9 cellular contexts compared by ENCODE assay signal in the genomic region with DNA sequence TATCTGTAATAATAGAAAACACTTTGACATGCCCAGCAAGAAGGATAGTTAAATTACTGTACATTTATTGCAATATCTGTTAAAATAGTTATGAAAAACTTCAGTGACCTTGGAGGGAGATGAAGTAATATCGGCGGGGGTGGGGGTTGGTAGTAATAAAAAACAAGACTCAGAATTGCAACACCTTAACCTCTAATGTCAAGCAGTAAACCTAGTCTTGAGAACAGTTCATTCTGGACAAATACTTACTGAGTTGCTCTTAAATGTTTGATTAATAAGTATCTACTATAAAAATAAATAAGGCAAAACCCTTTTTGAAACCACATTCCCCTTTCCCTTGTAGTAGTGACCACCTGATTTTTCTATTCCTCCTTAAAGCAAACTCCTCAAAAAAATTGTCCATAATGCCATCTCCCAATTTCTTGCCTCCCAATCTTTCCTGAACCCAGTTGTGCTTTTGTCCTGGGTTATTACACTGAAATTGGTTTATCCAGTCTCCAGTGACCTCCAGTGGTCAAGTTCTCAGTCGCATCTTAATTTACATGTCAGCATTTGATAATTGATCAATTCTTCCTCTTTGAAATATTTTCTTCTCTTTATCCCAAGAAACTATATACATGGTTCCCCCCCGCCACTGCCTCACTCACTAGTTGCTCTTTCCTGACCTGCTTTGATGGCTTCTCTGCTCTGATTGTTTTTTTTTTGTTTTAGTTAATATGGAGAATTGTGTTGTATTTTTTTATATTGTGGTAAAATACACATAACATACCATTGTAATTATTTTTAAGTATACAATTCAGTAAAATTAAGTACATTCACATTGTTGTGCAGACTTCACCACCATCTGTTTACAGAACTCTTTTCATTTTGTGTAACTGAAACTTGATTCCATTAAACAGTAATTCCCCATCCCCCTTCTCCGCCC. TPM values are rescaled to one million over a fixed set of nuclear protein-coding genes. Genes with fewer than 3 reads are reported as not detected.
DNase-seq lines count a peak whose midpoint lies in the region; ATAC-seq and TF ChIP-seq lines count a peak whose summit lies in the region.
"Had no signal": no experiment of that assay in that cellular context is flagged by ENCODE, and none has a peak within 500 bp of the region (broad histone marks: within the 10 kb centered on the region; RNA-seq: fewer than 3 reads in every experiment).

No MANE protein-coding gene starts in this region.

- no peaks in the 10 kb centered on the region for H3F3A ChIP-seq in Loucy (ENCODE audit: low read depth)

- H3K4me1 Mint-ChIP-seq in activated CD4-positive, alpha-beta T cell treated with anti-CD3 and anti-CD28 coated beads, Interleukin-2, amount 10 ng/mL, durations not matched to agents 7 days and 5 days: peaks cover 49% of the 10 kb centered on the region
- peaks cover 14% of the 10 kb centered on the region for H3K4me1 Mint-ChIP-seq in progenitor cell of endocrine pancreas (ENCODE audit: low read depth)

- ATAC-seq in HG02588 (IDR thresholded peaks at IDR 0.05; ENCODE audit: unreplicated experiment) (no peak), HG03097 (IDR thresholded peaks at IDR 0.05; ENCODE audit: low FRiP score, unreplicated experiment) (no peak)

- no peaks in the 10 kb centered on the region for H3K27me3 Mint-ChIP-seq in activated CD4-positive, alpha-beta T cell treated with anti-CD3 and anti-CD28 coated beads, Interleukin-2, amount 10 ng/mL, durations not matched to agents 7 days and 5 days
- no peaks in the 10 kb centered on the region for H3K27me3 Mint-ChIP-seq in progenitor cell of endocrine pancreas

- no peaks in the 10 kb centered on the region for H3K27me3 ChIP-seq in Loucy (ENCODE audit: insufficient read depth, low read length, poor library complexity, severe bottlenecking)
- H3K27me3 ChIP-seq in WERI-Rb-1 (ENCODE audit: insufficient read depth, low read depth, severe bottlenecking): no peaks in the 10 kb centered on the region

- H3K9me3 ChIP-seq in Loucy (ENCODE audit: insufficient read depth, low read depth, low read length) (no peaks in the 10 kb centered on the region), WERI-Rb-1 (ENCODE audit: severe bottlenecking) (no peaks in the 10 kb centered on the region)

- CTCF ChIA-PET in activated CD4-positive, alpha-beta T cell treated with anti-CD3 and anti-CD28 coated beads, Interleukin-2, amount 10 ng/mL, durations not matched to agents 7 days and 5 days (lab: Charles Lee): no interaction called here

- H3K9ac ChIP-seq in Loucy (ENCODE audit: low read depth, low read length, poor library complexity, severe bottlenecking): no peak overlapping the region

- peak; percentile 77 for TF ChIP-seq CTCF in Loucy (conservative IDR thresholded peaks at IDR 0.05; ENCODE audit: low read length)
- TF ChIP-seq CTCF in WERI-Rb-1 (IDR thresholded peaks at IDR 0.05; ENCODE audit: low read depth, low read length): peak; percentile 58
- peak; percentile 69 for TF ChIP-seq CTCF in progenitor cell of endocrine pancreas (IDR thresholded peaks at IDR 0.05; ENCODE audit: unreplicated experiment)

- no peaks in the 10 kb centered on the region for H3K9me3 Mint-ChIP-seq in activated CD4-positive, alpha-beta T cell treated with anti-CD3 and anti-CD28 coated beads, Interleukin-2, amount 10 ng/mL, durations not matched to agents 7 days and 5 days
- no peaks in the 10 kb centered on the region for H3K9me3 Mint-ChIP-seq in progenitor cell of endocrine pancreas (ENCODE audit: low read depth)

- no peaks in the 10 kb centered on the region for H3K9me2 ChIP-seq in Loucy (replicated peaks; ENCODE audit: low read depth, low read length)

- H3K4me2 ChIP-seq in Loucy (ENCODE audit: low read depth, low read length, poor library complexity, severe bottlenecking): no peak overlapping the region

- peak; percentile 30 for DNase-seq in activated CD4-positive, alpha-beta T cell treated with anti-CD3 and anti-CD28 coated beads, Interleukin-2, amount 10 ng/mL, durations not matched to agents 7 days and 5 days
- DNase-seq in activated CD4-positive, alpha-beta T cell treated with anti-CD3 and anti-CD28 coated beads for 1 hour: no peak
- DNase-seq in WERI-Rb-1 (peak; percentile 29), glomerular endothelial cell (ENCODE audit: extremely low read depth, low read depth, low spot score) (peak; percentile 37), progenitor cell of endocrine pancreas (ENCODE audit: low spot score, unreplicated experiment) (no peak)

- peaks cover 14% of the 10 kb centered on the region for H3K36me3 Mint-ChIP-seq in activated CD4-positive, alpha-beta T cell treated with anti-CD3 and anti-CD28 coated beads, Interleukin-2, amount 10 ng/mL, durations not matched to agents 7 days and 5 days (ENCODE audit: low read depth)
- no peaks in the 10 kb centered on the region for H3K36me3 Mint-ChIP-seq in progenitor cell of endocrine pancreas (ENCODE audit: insufficient read depth)

- no peak overlapping the region for H3K27ac ChIP-seq in WERI-Rb-1
- H3K27ac ChIP-seq: epithelial cell of prostate had no signal

- H3K27ac Mint-ChIP-seq in activated CD4-positive, alpha-beta T cell treated with anti-CD3 and anti-CD28 coated beads, Interleukin-2, amount 10 ng/mL, durations not matched to agents 7 days and 5 days: peak overlapping the region; percentile 28
- no peak overlapping the region for H3K27ac Mint-ChIP-seq in progenitor cell of endocrine pancreas

- H3K4me3 ChIP-seq in Loucy (ENCODE audit: low read length, poor library complexity, severe bottlenecking): no peak overlapping the region
- no peak overlapping the region for H3K4me3 ChIP-seq in WERI-Rb-1 (ENCODE audit: low read depth, low read length)

- no peaks in the 10 kb centered on the region for H3K36me3 ChIP-seq in Loucy (ENCODE audit: insufficient read depth, low read length)
- no peaks in the 10 kb centered on the region for H3K36me3 ChIP-seq in WERI-Rb-1

- no peak overlapping the region for H3K4me3 Mint-ChIP-seq in activated CD4-positive, alpha-beta T cell treated with anti-CD3 and anti-CD28 coated beads, Interleukin-2, amount 10 ng/mL, durations not matched to agents 7 days and 5 days
- no peak overlapping the region for H3K4me3 Mint-ChIP-seq in progenitor cell of endocrine pancreas (ENCODE audit: low read depth)

- H2AFZ ChIP-seq in Loucy (ENCODE audit: low read length): no peak overlapping the region

- H3K4me1 ChIP-seq in Loucy (ENCODE audit: insufficient read depth, low read length, poor library complexity, severe bottlenecking): peaks cover 22% of the 10 kb centered on the region

- H3K79me2 ChIP-seq in Loucy (ENCODE audit: insufficient read depth, low read length): peaks cover 95% of the 10 kb centered on the region

- peaks cover 49% of the 10 kb centered on the region for H4K20me1 ChIP-seq in Loucy (ENCODE audit: insufficient read depth, low read length, poor library complexity, severe bottlenecking)

- POLR2A ChIA-PET in activated CD4-positive, alpha-beta T cell treated with anti-CD3 and anti-CD28 coated beads, Interleukin-2, amount 10 ng/mL, durations not matched to agents 7 days and 5 days (lab: Charles Lee): no interaction called here

RNA-seq across cellular contexts. Expression of a gene that starts 36.8 kb away (rescaled TPM):
- total RNA-seq in activated CD4-positive, alpha-beta T cell treated with anti-CD3 and anti-CD28 coated beads, Interleukin-2, amount 10 ng/mL, durations not matched to agents 7 days and 5 days: 100 to 1,000 TPM; 128 to 130 TPM
- 41.4 and 42.5 TPM in 2 replicates for total RNA-seq in glomerular endothelial cell
- total RNA-seq in progenitor cell of endocrine pancreas: 36.6 and 38.8 TPM in 2 replicates

Comparison
In these comparisons a context has a peak if more than half of its experiments do, and no peak if none do; other contexts are left out.
1. DNase-seq: peak in activated CD4-positive, alpha-beta T cell treated with anti-CD3 and anti-CD28 coated beads, Interleukin-2, amount 10 ng/mL, durations not matched to agents 7 days and 5 days (single experiment), WERI-Rb-1 (single experiment) and glomerular endothelial cell (single experiment); none in activated CD4-positive, alpha-beta T cell treated with anti-CD3 and anti-CD28 coated beads for 1 hour (single experiment) and progenitor cell of endocrine pancreas (single experiment).
2. Peak in every context shown above with its lines, with median percentiles within 50 percentile points of each other: CTCF ChIP-seq.